ENCODE assay signal across 1 cellular context in the genomic region with DNA sequence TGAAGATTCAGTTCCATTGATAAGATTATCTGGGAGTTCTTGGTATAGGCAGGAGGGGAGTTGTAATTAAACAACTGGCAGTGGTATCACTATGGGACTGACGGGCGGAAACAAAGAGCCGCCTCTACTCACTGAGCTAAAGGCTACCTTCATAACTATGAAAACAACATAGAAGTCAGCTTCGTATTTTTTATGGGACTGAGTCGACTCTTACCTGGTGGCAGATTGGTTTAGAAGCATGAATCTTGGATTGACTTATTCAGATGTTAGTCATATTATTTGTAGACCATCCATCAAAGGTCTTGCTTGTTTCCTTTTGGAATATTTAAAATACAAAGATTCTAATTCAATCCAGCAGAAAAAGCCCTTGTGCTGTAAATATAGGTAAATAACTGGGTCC.
TF ChIP-seq lines count a peak whose summit lies in the region.

No MANE protein-coding gene starts in this region.

TF ChIP-seq in HepG2, 621 proteins besides CTCF, POLR2A, EP300 and RAD21:
- no peak for TF ChIP-seq SIX4 (CRISPR knock-in tag; IDR thresholded peaks at IDR 0.05)
- TF ChIP-seq, protein P1, sequence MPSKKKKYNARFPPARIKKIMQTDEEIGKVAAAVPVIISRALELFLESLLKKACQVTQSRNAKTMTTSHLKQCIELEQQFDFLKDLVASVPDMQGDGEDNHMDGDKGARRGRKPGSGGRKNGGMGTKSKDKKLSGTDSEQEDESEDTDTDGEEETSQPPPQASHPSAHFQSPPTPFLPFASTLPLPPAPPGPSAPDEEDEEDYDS (CRISPR knock-in tag; IDR thresholded peaks at IDR 0.05): no peak
- no peak for TF ChIP-seq ZNF607 (CRISPR knock-in tag; IDR thresholded peaks at IDR 0.05; ENCODE audit: borderline replicate concordance)
- no peak for TF ChIP-seq SOX5 (CRISPR knock-in tag; IDR thresholded peaks at IDR 0.05; ENCODE audit: borderline replicate concordance)
- TF ChIP-seq RELA (CRISPR knock-in tag; IDR thresholded peaks at IDR 0.05): no peak
- TF ChIP-seq TCF12 (IDR thresholded peaks at IDR 0.05): no peak
- no peak for TF ChIP-seq TCF12 (CRISPR knock-in tag; IDR thresholded peaks at IDR 0.05)
- TF ChIP-seq, protein P2, sequence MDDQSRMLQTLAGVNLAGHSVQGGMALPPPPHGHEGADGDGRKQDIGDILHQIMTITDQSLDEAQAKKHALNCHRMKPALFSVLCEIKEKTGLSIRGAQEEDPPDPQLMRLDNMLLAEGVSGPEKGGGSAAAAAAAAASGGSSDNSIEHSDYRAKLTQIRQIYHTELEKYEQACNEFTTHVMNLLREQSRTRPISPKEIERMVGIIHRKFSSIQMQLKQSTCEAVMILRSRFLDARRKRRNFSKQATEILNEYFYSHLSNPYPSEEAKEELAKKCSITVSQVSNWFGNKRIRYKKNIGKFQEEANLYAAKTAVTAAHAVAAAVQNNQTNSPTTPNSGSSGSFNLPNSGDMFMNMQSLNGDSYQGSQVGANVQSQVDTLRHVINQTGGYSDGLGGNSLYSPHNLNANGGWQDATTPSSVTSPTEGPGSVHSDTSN (CRISPR knock-in tag; IDR thresholded peaks at IDR 0.05; ENCODE audit: borderline replicate concordance): no peak
- TF ChIP-seq ZNF292 (CRISPR knock-in tag; IDR thresholded peaks at IDR 0.05; ENCODE audit: borderline replicate concordance, low read depth): no peak
- no peak for TF ChIP-seq CBX2 (IDR thresholded peaks at IDR 0.05; ENCODE audit: low read depth, low read length)
- no peak for TF ChIP-seq CBX2 (CRISPR knock-in tag; IDR thresholded peaks at IDR 0.05; ENCODE audit: low read depth)
- TF ChIP-seq RAD51 (IDR thresholded peaks at IDR 0.05; ENCODE audit: borderline replicate concordance): no peak
- TF ChIP-seq, protein P3, sequence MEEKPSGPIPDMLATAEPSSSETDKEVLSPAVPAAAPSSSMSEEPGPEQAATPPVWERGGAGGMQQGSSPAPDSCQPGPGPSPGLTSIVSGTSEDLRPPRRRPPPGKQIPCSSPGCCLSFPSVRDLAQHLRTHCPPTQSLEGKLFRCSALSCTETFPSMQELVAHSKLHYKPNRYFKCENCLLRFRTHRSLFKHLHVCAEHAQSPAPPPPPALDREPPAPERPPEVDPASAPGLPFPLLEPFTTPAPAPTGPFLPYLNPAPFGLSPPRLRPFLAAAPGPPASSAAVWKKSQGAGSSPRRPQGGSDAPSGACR (CRISPR knock-in tag; IDR thresholded peaks at IDR 0.05): no peak
- no peak for TF ChIP-seq TSC22D2 (CRISPR knock-in tag; IDR thresholded peaks at IDR 0.05; ENCODE audit: borderline replicate concordance)
- TF ChIP-seq, protein P4, sequence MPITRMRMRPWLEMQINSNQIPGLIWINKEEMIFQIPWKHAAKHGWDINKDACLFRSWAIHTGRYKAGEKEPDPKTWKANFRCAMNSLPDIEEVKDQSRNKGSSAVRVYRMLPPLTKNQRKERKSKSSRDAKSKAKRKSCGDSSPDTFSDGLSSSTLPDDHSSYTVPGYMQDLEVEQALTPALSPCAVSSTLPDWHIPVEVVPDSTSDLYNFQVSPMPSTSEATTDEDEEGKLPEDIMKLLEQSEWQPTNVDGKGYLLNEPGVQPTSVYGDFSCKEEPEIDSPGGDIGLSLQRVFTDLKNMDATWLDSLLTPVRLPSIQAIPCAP (CRISPR knock-in tag; IDR thresholded peaks at IDR 0.05; ENCODE audit: low read depth): no peak
- no peak for TF ChIP-seq CHCHD3 (CRISPR knock-in tag; IDR thresholded peaks at IDR 0.05)
- no peak for TF ChIP-seq SP140L (CRISPR knock-in tag; IDR thresholded peaks at IDR 0.05; ENCODE audit: borderline replicate concordance)
- no peak for TF ChIP-seq ZNF451 (CRISPR knock-in tag; IDR thresholded peaks at IDR 0.05)
- no peak for TF ChIP-seq ZNF781 (CRISPR knock-in tag; IDR thresholded peaks at IDR 0.05; ENCODE audit: borderline replicate concordance, not compliant biosample characterization)
